Comparison of ENCODE assay signal across 10 cellular contexts in genomic region chr1:89260575-89261275, GRCh38. TPM values are rescaled to one million over a fixed set of nuclear protein-coding genes. Genes with fewer than 3 reads are reported as not detected.
DNase-seq lines count a peak whose midpoint lies in the region; ATAC-seq and TF ChIP-seq lines count a peak whose summit lies in the region.
"Had no signal": no experiment of that assay in that cellular context is flagged by ENCODE, and none has a peak within 500 bp of the region (broad histone marks: within the 10 kb centered on the region; RNA-seq: fewer than 3 reads in every experiment).

No MANE protein-coding gene starts in this region.

- in situ Hi-C loops in GM13977 (cut with MboI; ENCODE audit: low pct_unique_long_range_greater_than_20kb, low sequenced_read_pairs, unreplicated experiment) = no loop called here

- no peaks in the 10 kb centered on the region for H3K79me2 ChIP-seq in HCT116 (ENCODE audit: insufficient read depth, low read length)

- H3K9me2 ChIP-seq in HCT116 (ENCODE audit: insufficient read depth) = no peaks in the 10 kb centered on the region

- no peak for TF ChIP-seq POLR2A in HCT116 (IDR thresholded peaks at IDR 0.05; ENCODE audit: borderline replicate concordance, extremely low read depth, insufficient read depth, insufficient read length)

- peaks cover 78 to 80% of the 10 kb centered on the region in 2 donors for H3K4me1 Mint-ChIP-seq in natural killer cell

- no peak overlapping the region for H3K9ac ChIP-seq in HCT116 (ENCODE audit: low read length)

- RAD21 ChIA-PET in HCT116 (lab: Charles Lee; ENCODE audit: low non-redundant PET in 1 of 2, low total read pairs in 2 of 2, uncharacterized antibody in 2 of 2, unreplicated experiment in 2 of 2) = no interaction called here

- BruUV-seq in HCT116 (replicated peaks; lab: Mats Ljungman, UMichigan) = no TSS peak

- H3K9me3 Mint-ChIP-seq in natural killer cell = peaks cover 0 to 2% of the 10 kb centered on the region in 2 donors

- H3K4me1 ChIP-seq in HCT116 (ENCODE audit: control insufficient read depth in 1 of 2, insufficient read depth in 2 of 2, low read length in 2 of 2) = peaks cover 29 to 34% of the 10 kb centered on the region in 2 experiments; a peak in 3 of 4 replicates

- intact Hi-C loops in HCT116 (cut with micrococcal nuclease) = no loop called here
- intact Hi-C loops in natural killer cell (cut with micrococcal nuclease) = no loop called here

- peak overlapping the region; percentile 17; the same call in 1 of the 2 replicates for H3K4me3 ChIP-seq in AG10803 (ENCODE audit: low read length)
- H3K4me3 ChIP-seq in HCT116 (replicated peaks in 1 of 2; ENCODE audit: low read depth in 1 of 2, low read length in 2 of 2) = no peak overlapping the region

- H3K27ac Mint-ChIP-seq in natural killer cell = peak overlapping the region; percentile 81 to 94

- H3K36me3 ChIP-seq in HCT116 (ENCODE audit: control insufficient read depth in 1 of 2, insufficient read depth in 2 of 2, low read length in 2 of 2) = no peaks in the 10 kb centered on the region

- no peak for ATAC-seq in HCT116
- no peak for ATAC-seq in natural killer cell
- no peak for ATAC-seq in GM19467 (IDR thresholded peaks at IDR 0.05; ENCODE audit: unreplicated experiment)
- no peak for ATAC-seq in HG02852 (IDR thresholded peaks at IDR 0.05; ENCODE audit: unreplicated experiment)

- TF ChIP-seq CTCF in AG10803 (conservative IDR thresholded peaks at IDR 0.05; ENCODE audit: low read length) (no peak), HCT116 (IDR thresholded peaks at IDR 0.05 in 2 of 3, conservative IDR thresholded peaks at IDR 0.05 in 1 of 3; ENCODE audit: borderline replicate concordance in 1 of 3, insufficient read depth in 1 of 3, low read depth in 2 of 3, low read length in 2 of 3) (no peak), natural killer cell (IDR thresholded peaks at IDR 0.05) (no peak), GM13977 (IDR thresholded peaks at IDR 0.05; ENCODE audit: extremely low read depth, insufficient read depth, missing control alignments) (no peak)

- no peak for TF ChIP-seq RAD21 in HCT116 (IDR thresholded peaks at IDR 0.05; ENCODE audit: low read depth)

- CTCF ChIA-PET in HCT116 (lab: Charles Lee) = no interaction called here

- POLR2A ChIA-PET in HCT116 (lab: Charles Lee) = no interaction called here

- no peaks in the 10 kb centered on the region for H3K27me3 ChIP-seq in HCT116 (ENCODE audit: insufficient read depth, low read length)

- H3K36me3 Mint-ChIP-seq in natural killer cell = peaks cover 41% of the 10 kb centered on the region

- no peaks in the 10 kb centered on the region for H4K20me1 ChIP-seq in HCT116 (ENCODE audit: insufficient read depth)

- no peaks in the 10 kb centered on the region for H3K9me3 ChIP-seq in HCT116 (ENCODE audit: control insufficient read depth in 1 of 2, insufficient read depth in 1 of 2, low read depth in 1 of 2, low read length in 2 of 2)

- peak; percentile 57 for DNase-seq in AG10803 (ENCODE audit: low read depth)
- DNase-seq in HCT116 (ENCODE audit: low read depth, low spot score) = no peak
- DNase-seq in dedifferentiated amniotic fluid mesenchymal stem cell (ENCODE audit: extremely low spot score) = peak; percentile 42
- DNase-seq in natural killer cell = no peak
- DNase-seq in GM13977 (ENCODE audit: low spot score) = no peak
- DNase-seq in HK-2 (ENCODE audit: unreplicated experiment) = no peak
- DNase-seq: NCI-H1436; stimulated activated CD4-positive, alpha-beta T cell treated with anti-CD3 and anti-CD28 coated beads, Interleukin-4, amount 100 ng/mL, for 1 hour had no signal

- H3K27ac ChIP-seq in HCT116 (ENCODE audit: low read depth, low read length) = no peak overlapping the region

- no peaks in the 10 kb centered on the region for H3K27me3 Mint-ChIP-seq in natural killer cell (ENCODE audit: low read depth in 2 of 2)

- H3K4me3 Mint-ChIP-seq in natural killer cell = peak overlapping the region; percentile 69

- H3K4me2 ChIP-seq in HCT116 (ENCODE audit: low read length) = peak overlapping the region; percentile 68

- H2AFZ ChIP-seq in HCT116 (ENCODE audit: low read depth, low read length, poor library complexity, severe bottlenecking) = peak overlapping the region; percentile 31

TF ChIP-seq in HCT116, 20 proteins besides CTCF, POLR2A, EP300 and RAD21:
- TF ChIP-seq SIN3A (IDR thresholded peaks at IDR 0.05; ENCODE audit: low read depth) (no peak), ATF3 (IDR thresholded peaks at IDR 0.05) (no peak), ZFX (IDR thresholded peaks at IDR 0.05) (no peak), EGR1 (IDR thresholded peaks at IDR 0.05; ENCODE audit: low read depth) (no peak), POLR2AphosphoS5 (IDR thresholded peaks at IDR 0.05; ENCODE audit: low read depth, low read length) (no peak), ZBTB33 (IDR thresholded peaks at IDR 0.05; ENCODE audit: extremely low read depth, insufficient replicate concordance, low read length) (no peak)

RNA-seq across cellular contexts. Expression of gene GBP5, which starts 11.9 kb away (rescaled TPM):
- total RNA-seq in HCT116 (2021; ENCODE audit: unreplicated experiment) = 0.17 TPM
- polyA plus RNA-seq in HCT116 (2012) = 0.07 and 0.16 TPM in 2 replicates
- 100 to 1,000 TPM; 191 to 249 (median 219) TPM for total RNA-seq in natural killer cell

Comparison
In these comparisons a context has a peak if more than half of its experiments do, and no peak if none do; other contexts are left out.
1. DNase-seq: peak in AG10803 (single experiment) and dedifferentiated amniotic fluid mesenchymal stem cell (single experiment); none in HCT116 (single experiment), natural killer cell (single experiment), GM13977 (single experiment) and HK-2 (single experiment).
2. RNA of gene GBP5, which starts 11.9 kb away (total RNA-seq): 191 to 249 TPM in natural killer cell; 0.17 TPM in HCT116 (single experiment); every median in the first group is over 100 times any median in the second.